Comparison of ENCODE assay signal across 11 cellular contexts in genomic region chr19:39558623-39559117, GRCh38. TPM values are rescaled to one million over a fixed set of nuclear protein-coding genes. Genes with fewer than 3 reads are reported as not detected.
DNase-seq lines count a peak whose midpoint lies in the region; ATAC-seq and TF ChIP-seq lines count a peak whose summit lies in the region.
"Had no signal": no experiment of that assay in that cellular context is flagged by ENCODE, and none has a peak within 500 bp of the region (broad histone marks: within the 10 kb centered on the region; RNA-seq: fewer than 3 reads in every experiment).

No MANE protein-coding gene starts in this region.

- peak overlapping the region; percentile 55 for H3K4me3 Mint-ChIP-seq in activated CD4-positive, alpha-beta memory T cell treated with anti-CD3 and anti-CD28 coated beads, Interleukin-2, amount 10 ng/mL, durations not matched to agents 7 days and 5 days
- no peak overlapping the region for H3K4me3 Mint-ChIP-seq in type B pancreatic cell

- no peaks in the 10 kb centered on the region for H3K36me3 ChIP-seq in KMS-11 (ENCODE audit: insufficient read depth)
- H3K36me3 ChIP-seq in mucosa of descending colon (ENCODE audit: low read depth), result no peaks in the 10 kb centered on the region

- ATAC-seq in mucosa of descending colon, result peak; percentile 34

- H3K4me2 ChIP-seq in KMS-11, result peak overlapping the region; percentile 20; the same call in 1 of the 2 replicates

- peaks cover 3% of the 10 kb centered on the region for H3K27me3 Mint-ChIP-seq in activated CD4-positive, alpha-beta memory T cell treated with anti-CD3 and anti-CD28 coated beads, Interleukin-2, amount 10 ng/mL, durations not matched to agents 7 days and 5 days
- peaks cover 42% of the 10 kb centered on the region for H3K27me3 Mint-ChIP-seq in type B pancreatic cell

- H3K9me3 ChIP-seq in mucosa of descending colon, result no peaks in the 10 kb centered on the region

- H3K79me2 ChIP-seq in KMS-11 (ENCODE audit: insufficient read depth, low read depth), result no peaks in the 10 kb centered on the region

- CTCF ChIA-PET in activated CD4-positive, alpha-beta memory T cell treated with anti-CD3 and anti-CD28 coated beads, Interleukin-2, amount 10 ng/mL, durations not matched to agents 7 days and 5 days (lab: Charles Lee), result no interaction called here

- no peak overlapping the region for H3K4me3 ChIP-seq in KMS-11 (IDR thresholded peaks at IDR 0.05; ENCODE audit: insufficient read depth, low read depth, low read length)
- H3K4me3 ChIP-seq in mucosa of descending colon, result no peak overlapping the region

- no peaks in the 10 kb centered on the region for H3K27me3 ChIP-seq in KMS-11 (ENCODE audit: insufficient read depth, low read depth)

- H3K4me1 ChIP-seq in KMS-11 (ENCODE audit: low read depth, poor library complexity, severe bottlenecking) (peaks cover 19% of the 10 kb centered on the region), mucosa of descending colon (ENCODE audit: low read depth) (peaks cover 3% of the 10 kb centered on the region)

- peaks cover 21% of the 10 kb centered on the region for H3K4me1 Mint-ChIP-seq in activated CD4-positive, alpha-beta memory T cell treated with anti-CD3 and anti-CD28 coated beads, Interleukin-2, amount 10 ng/mL, durations not matched to agents 7 days and 5 days
- H3K4me1 Mint-ChIP-seq in type B pancreatic cell (ENCODE audit: unreplicated experiment), result peaks cover 4% of the 10 kb centered on the region

- H3K36me3 Mint-ChIP-seq in activated CD4-positive, alpha-beta memory T cell treated with anti-CD3 and anti-CD28 coated beads, Interleukin-2, amount 10 ng/mL, durations not matched to agents 7 days and 5 days (ENCODE audit: low read depth), result no peaks in the 10 kb centered on the region
- H3K36me3 Mint-ChIP-seq in type B pancreatic cell, result no peaks in the 10 kb centered on the region

- H4K20me1 ChIP-seq in KMS-11 (ENCODE audit: insufficient read depth), result no peaks in the 10 kb centered on the region

- no peak overlapping the region for H2AFZ ChIP-seq in KMS-11 (ENCODE audit: low read depth)

- H3K9ac ChIP-seq in KMS-11, result no peak overlapping the region

- POLR2A ChIA-PET in activated CD4-positive, alpha-beta memory T cell treated with anti-CD3 and anti-CD28 coated beads, Interleukin-2, amount 10 ng/mL, durations not matched to agents 7 days and 5 days (lab: Charles Lee), result no interaction called here

- peak overlapping the region; percentile 80 for H3K27ac Mint-ChIP-seq in activated CD4-positive, alpha-beta memory T cell treated with anti-CD3 and anti-CD28 coated beads, Interleukin-2, amount 10 ng/mL, durations not matched to agents 7 days and 5 days
- H3K27ac Mint-ChIP-seq in type B pancreatic cell, result no peak overlapping the region

- no peaks in the 10 kb centered on the region for H3K9me3 Mint-ChIP-seq in activated CD4-positive, alpha-beta memory T cell treated with anti-CD3 and anti-CD28 coated beads, Interleukin-2, amount 10 ng/mL, durations not matched to agents 7 days and 5 days
- no peaks in the 10 kb centered on the region for H3K9me3 Mint-ChIP-seq in type B pancreatic cell

- no peak for TF ChIP-seq CTCF in KMS-11 (conservative IDR thresholded peaks at IDR 0.05; ENCODE audit: low read depth, low read length)
- TF ChIP-seq CTCF in mucosa of descending colon (IDR thresholded peaks at IDR 0.05), result no peak
- TF ChIP-seq CTCF in type B pancreatic cell (conservative IDR thresholded peaks at IDR 0.05), result no peak

- DNase-seq in DMS79 treated with DMSO at 0.1 percent for 48 hours (lab: John Stamatoyannopoulos, UW) (peak; percentile 34), DMS79 (lab: John Stamatoyannopoulos, UW) (no peak), mucosa of descending colon (no peak), epidermal melanocyte (ENCODE audit: insufficient read length, low spot score) (no peak), type B pancreatic cell (ENCODE audit: extremely low spot score, unreplicated experiment) (no peak), NCI-H1105 treated with DMSO at 0.1 percent for 48 hours (lab: John Stamatoyannopoulos, UW) (no peak)
- no peak for DNase-seq in activated CD4-positive, alpha-beta memory T cell treated with anti-CD3 and anti-CD28 coated beads, Interleukin-2, amount 10 ng/mL, durations not matched to agents 7 days and 5 days
- DNase-seq: NCI-H2171 treated with DMSO at 0.1 percent for 48 hours had no signal

- H3K27ac ChIP-seq in KMS-11, result no peak overlapping the region

- intact Hi-C loops in mucosa of descending colon (cut with DNase I, micrococcal nuclease), result no loop called here

RNA-seq across cellular contexts. Expression of gene EID2, which starts 18.7 kb away (rescaled TPM):
- 10 to 100 TPM; 14.8 to 15.2 TPM for total RNA-seq in activated CD4-positive, alpha-beta memory T cell treated with anti-CD3 and anti-CD28 coated beads, Interleukin-2, amount 10 ng/mL, durations not matched to agents 7 days and 5 days
- total RNA-seq in mucosa of descending colon, result 10 to 100 TPM in 1 of 3 donors, 1 to 10 TPM in 2; 7.0 to 14.7 (median 9.6) TPM
- 15.3 and 19.2 TPM in 2 replicates for total RNA-seq in type B pancreatic cell (ENCODE audit: low replicate concordance)

RNA-seq across cellular contexts. Expression of gene EID2B, which starts 26.0 kb away (rescaled TPM):
- total RNA-seq in activated CD4-positive, alpha-beta memory T cell treated with anti-CD3 and anti-CD28 coated beads, Interleukin-2, amount 10 ng/mL, durations not matched to agents 7 days and 5 days, result 1 to 10 TPM; 4.5 to 4.7 TPM
- total RNA-seq in mucosa of descending colon (1 to 10 TPM in 1 of 3 donors, under 1 TPM in 2; 0.20 to 4.2 (median 0.72) TPM), type B pancreatic cell (ENCODE audit: low replicate concordance) (1.1 and 4.8 TPM in 2 replicates)

RNA-seq across cellular contexts. Expression of gene LGALS13, which starts 43.7 kb away (rescaled TPM):
- total RNA-seq in activated CD4-positive, alpha-beta memory T cell treated with anti-CD3 and anti-CD28 coated beads, Interleukin-2, amount 10 ng/mL, durations not matched to agents 7 days and 5 days, result not detected
- total RNA-seq in mucosa of descending colon (not detected), type B pancreatic cell (ENCODE audit: low replicate concordance) (not detected in 2 replicates)
- total RNA-seq: epithelial cell of proximal tubule, myocyte had no signal

RNA-seq across cellular contexts. Expression of gene SELENOV, which starts 43.7 kb away (rescaled TPM):
- total RNA-seq in activated CD4-positive, alpha-beta memory T cell treated with anti-CD3 and anti-CD28 coated beads, Interleukin-2, amount 10 ng/mL, durations not matched to agents 7 days and 5 days, result not detected
- total RNA-seq in mucosa of descending colon (not detected), type B pancreatic cell (ENCODE audit: low replicate concordance) (1.1 TPM in 1 of 2 replicates, not detected in the other)
- total RNA-seq: myocyte had no signal

RNA-seq across cellular contexts. Expression of gene DLL3, which starts 59.9 kb away (rescaled TPM):
- total RNA-seq in activated CD4-positive, alpha-beta memory T cell treated with anti-CD3 and anti-CD28 coated beads, Interleukin-2, amount 10 ng/mL, durations not matched to agents 7 days and 5 days, result under 1 TPM; 0.28 to 0.30 TPM
- total RNA-seq in mucosa of descending colon, result not detected
- total RNA-seq in type B pancreatic cell (ENCODE audit: low replicate concordance), result 0.74 and 2.7 TPM in 2 replicates
